In the genomic region with DNA sequence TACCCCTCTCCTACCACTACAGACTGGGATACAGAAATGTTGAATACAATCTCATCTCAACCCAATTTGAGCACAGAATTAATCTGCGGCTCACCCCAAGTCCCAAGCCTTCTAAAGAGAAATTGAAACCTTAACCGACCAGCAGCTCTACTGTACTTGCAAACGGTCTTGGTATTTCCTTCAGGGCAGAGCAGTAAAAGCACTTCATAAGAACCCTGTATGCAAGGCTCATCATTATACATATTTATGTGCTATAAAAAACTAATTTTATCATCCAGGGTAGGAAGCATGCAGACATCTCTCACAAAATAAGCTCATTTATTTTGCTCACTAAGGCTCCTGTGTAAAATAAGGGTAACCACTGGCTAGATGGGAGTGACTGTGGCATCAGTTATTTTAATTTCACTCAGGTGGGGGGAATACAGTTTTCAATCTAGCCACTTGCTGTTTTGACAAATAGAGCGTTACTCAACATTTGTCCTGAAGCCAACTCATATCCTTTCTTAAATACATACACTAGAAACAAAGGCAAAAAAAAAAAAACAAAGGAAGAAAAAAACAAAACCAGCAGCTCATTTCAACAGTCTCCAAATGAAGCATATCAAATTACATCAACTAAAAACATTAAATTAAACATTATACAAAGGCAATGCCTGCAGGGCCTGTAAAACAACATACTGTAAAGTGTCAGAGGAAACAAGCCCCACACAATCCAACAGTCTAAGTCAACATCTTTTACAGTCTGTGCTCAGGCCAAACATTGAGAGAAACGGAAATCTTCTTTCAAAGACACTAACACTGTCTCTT, we compare ENCODE assay signal across 9 cellular contexts.
DNase-seq lines count a peak whose midpoint lies in the region; ATAC-seq and TF ChIP-seq lines count a peak whose summit lies in the region.
"Had no signal": no experiment of that assay in that cellular context is flagged by ENCODE, and none has a peak within 500 bp of the region (broad histone marks: within the 10 kb centered on the region; RNA-seq: fewer than 3 reads in every experiment).

No MANE protein-coding gene starts in this region.

- TF ChIP-seq CTCF in natural killer cell (IDR thresholded peaks at IDR 0.05) (no peak), PC-3 (conservative IDR thresholded peaks at IDR 0.05; ENCODE audit: low read depth, low read length) (no peak), nephron progenitor cell (IDR thresholded peaks at IDR 0.05) (no peak), GM20000 (IDR thresholded peaks at IDR 0.05; ENCODE audit: extremely low read depth, missing control alignments) (no peak)

- no peaks in the 10 kb centered on the region for H3K79me2 ChIP-seq in PC-3 (ENCODE audit: low read length)

- no peak overlapping the region for H2AFZ ChIP-seq in PC-3 (ENCODE audit: low read length)

- peak overlapping the region; percentile 74 for H3K4me2 ChIP-seq in PC-3 (ENCODE audit: low read length)

- H3K36me3 Mint-ChIP-seq in natural killer cell (peaks cover 1% of the 10 kb centered on the region), nephron progenitor cell (ENCODE audit: low read depth) (peaks cover 5% of the 10 kb centered on the region)
- no peaks in the 10 kb centered on the region for H3K36me3 Mint-ChIP-seq in natural killer cell treated with Interleukin-12 subunit alpha and Interleukin-12 subunit beta and Interleukin-15 and Interleukin-18, amount 100 ng/mL, for 72 hours

- no TSS peak for BruUV-seq in PC-3 (replicated peaks; lab: Mats Ljungman, UMichigan)

- H3K9me3 ChIP-seq in PC-3 (ENCODE audit: low read length), result no peaks in the 10 kb centered on the region

- H3K4me1 ChIP-seq in PC-3 (ENCODE audit: insufficient read depth, low read length), result peaks cover 28% of the 10 kb centered on the region

- POLR2A ChIA-PET in PC-3 (lab: Charles Lee; ENCODE audit: unreplicated experiment), result interaction anchor here (0.6 to 0.7 kb wide), 2 partner anchors 9 to 106 kb away, joined by 3 to 5 read pairs; no protein-coding TSS in a partner anchor

- no peaks in the 10 kb centered on the region for H3K36me3 ChIP-seq in PC-3 (ENCODE audit: low read depth, low read length)

- peak overlapping the region; percentile 51 for H3K27ac ChIP-seq in PC-3 (ENCODE audit: low read length)

- no peak overlapping the region for H3K9ac ChIP-seq in PC-3 (ENCODE audit: low read length)

- H3K4me1 Mint-ChIP-seq in natural killer cell (peaks cover under 1 to 9% of the 10 kb centered on the region in 2 donors), nephron progenitor cell (peaks cover 13% of the 10 kb centered on the region)
- peaks cover 8% of the 10 kb centered on the region in 2 donors for H3K4me1 Mint-ChIP-seq in natural killer cell treated with Interleukin-12 subunit alpha and Interleukin-12 subunit beta and Interleukin-15 and Interleukin-18, amount 100 ng/mL, for 72 hours (ENCODE audit: low read depth in 2 of 2)

- no peaks in the 10 kb centered on the region for H3K27me3 ChIP-seq in PC-3 (ENCODE audit: low read length)

- H3K9me3 Mint-ChIP-seq in natural killer cell (no peaks in the 10 kb centered on the region), nephron progenitor cell (no peaks in the 10 kb centered on the region)
- H3K9me3 Mint-ChIP-seq in natural killer cell treated with Interleukin-12 subunit alpha and Interleukin-12 subunit beta and Interleukin-15 and Interleukin-18, amount 100 ng/mL, for 72 hours, result no peaks in the 10 kb centered on the region

- H3K9me2 ChIP-seq in PC-3 (replicated peaks; ENCODE audit: low read length), result no peaks in the 10 kb centered on the region

- H3F3A ChIP-seq in PC-3 (ENCODE audit: low read length, unreplicated experiment), result peaks cover 8% of the 10 kb centered on the region

- H3K27ac Mint-ChIP-seq in natural killer cell (peak overlapping the region; percentile 2 to 10), nephron progenitor cell (no peak overlapping the region)
- peak overlapping the region in 1 of 2 donors; percentile 75 for H3K27ac Mint-ChIP-seq in natural killer cell treated with Interleukin-12 subunit alpha and Interleukin-12 subunit beta and Interleukin-15 and Interleukin-18, amount 100 ng/mL, for 72 hours

- DNase-seq in natural killer cell, result no peak
- DNase-seq in natural killer cell treated with Interleukin-12 subunit alpha and Interleukin-12 subunit beta and Interleukin-15 and Interleukin-18, amount 100 ng/mL, for 72 hours (ENCODE audit: low spot score), result no peak
- DNase-seq in PC-3, result peak; percentile 65
- peak; percentile 10 for DNase-seq in fibroblast of the conjunctiva (ENCODE audit: low read depth)
- DNase-seq in nephron progenitor cell, result no peak
- no peak for DNase-seq in GM20000 (ENCODE audit: low spot score)
- DNase-seq in effector CD4-positive, alpha-beta T cell, result no peak
- no peak for DNase-seq in NCI-H524 (lab: John Stamatoyannopoulos, UW)
- DNase-seq: stimulated activated CD4-positive, alpha-beta T cell treated with anti-CD3 and anti-CD28 coated beads, Interleukin-2, amount 100 ng/mL, for 48 hours had no signal

- H3K27me3 Mint-ChIP-seq in natural killer cell (ENCODE audit: low read depth in 2 of 2) (no peaks in the 10 kb centered on the region), nephron progenitor cell (ENCODE audit: low read depth, poor library complexity) (no peaks in the 10 kb centered on the region)
- H3K27me3 Mint-ChIP-seq in natural killer cell treated with Interleukin-12 subunit alpha and Interleukin-12 subunit beta and Interleukin-15 and Interleukin-18, amount 100 ng/mL, for 72 hours, result no peaks in the 10 kb centered on the region

- ATAC-seq in natural killer cell (no peak), PC-3 (peak; percentile 88)
- no peak for ATAC-seq in natural killer cell treated with Interleukin-12 subunit alpha and Interleukin-12 subunit beta and Interleukin-15 and Interleukin-18, amount 100 ng/mL, for 72 hours

- H3K4me3 Mint-ChIP-seq in natural killer cell (no peak overlapping the region), nephron progenitor cell (no peak overlapping the region)
- H3K4me3 Mint-ChIP-seq in natural killer cell treated with Interleukin-12 subunit alpha and Interleukin-12 subunit beta and Interleukin-15 and Interleukin-18, amount 100 ng/mL, for 72 hours, result no peak overlapping the region

- intact Hi-C loops in natural killer cell (cut with micrococcal nuclease), result no loop called here
- intact Hi-C loops in PC-3 (cut with micrococcal nuclease), result loop anchor here (2.0 kb wide), 1 partner anchor 14 kb away; no protein-coding TSS in a partner anchor

- peaks cover 11% of the 10 kb centered on the region; the same call in 1 of the 2 replicates for H4K20me1 ChIP-seq in PC-3 (ENCODE audit: low read length)

- peak overlapping the region; percentile 35; the same call in 1 of the 2 replicates for H3K4me3 ChIP-seq in PC-3 (ENCODE audit: low read length)

- CTCF ChIA-PET in PC-3 (lab: Charles Lee), result no interaction called here

Comparison
In these comparisons a context has a peak if more than half of its experiments do, and no peak if none do; other contexts are left out.
1. DNase-seq: peak in PC-3 (single experiment) and fibroblast of the conjunctiva (single experiment); none in natural killer cell (single experiment), natural killer cell treated with Interleukin-12 subunit alpha and Interleukin-12 subunit beta and Interleukin-15 and Interleukin-18, amount 100 ng/mL, for 72 hours (single experiment), nephron progenitor cell (single experiment), GM20000 (single experiment), effector CD4-positive, alpha-beta T cell (single experiment) and NCI-H524 (0 of 2).